In genomic region chr3:39980781-39981180, GRCh38 we compare ENCODE assay signal across 27 cellular contexts.
"Had no signal": no experiment of that assay in that cellular context is flagged by ENCODE, and none has a peak within 500 bp of the region (broad histone marks: within the 10 kb centered on the region; RNA-seq: fewer than 3 reads in every experiment).

No MANE protein-coding gene starts in this region.

- DNase-seq: natural killer cell; occipital lobe; ovary; posterior cingulate gyrus; psoas muscle; spleen; stimulated activated CD4-positive, alpha-beta T cell treated with anti-CD3 and anti-CD28 coated beads, Interleukin-12 subunit alpha, Interleukin-12 subunit beta, amount 100 ng/mL, for 4 hours; stimulated activated CD4-positive, alpha-beta T cell treated with anti-CD3 and anti-CD28 coated beads, Interleukin-1b, Interleukin-23, amount 100 ng/mL, for 48 hours; stimulated activated CD4-positive, alpha-beta T cell treated with anti-CD3 and anti-CD28 coated beads, Interleukin-4, amount 100 ng/mL, for 1 hour; stimulated activated CD4-positive, alpha-beta T cell treated with anti-CD3 and anti-CD28 coated beads, Interleukin-4, amount 100 ng/mL, for 4 hours; stimulated activated CD8-positive, alpha-beta memory T cell treated with anti-CD3 and anti-CD28 coated beads, Interleukin-4, amount 100 ng/mL, for 48 hours; stimulated activated naive CD4-positive, alpha-beta T cell; stimulated activated naive CD8-positive, alpha-beta T cell treated with anti-CD3 and anti-CD28 coated beads, Interleukin-15, amount 100 ng/mL, for 72 hours; stimulated activated naive CD8-positive, alpha-beta T cell treated with anti-CD3 and anti-CD28 coated beads, Interleukin-15, Interleukin-2, amounts not matched to agents 100 U/mL and 50 U/mL, for 24 hours; substantia nigra; testis; tibial artery; transverse colon; upper lobe of right lung; uterus had no signal

- H3K79me2 ChIP-seq: parathyroid adenoma had no signal

- H3K27ac ChIP-seq: neural progenitor cell, ovary, parathyroid adenoma, psoas muscle, skin epidermis, suprapubic skin, testis, tibial artery, transverse colon, upper lobe of right lung, uterus had no signal

- H3K4me1 ChIP-seq: neural progenitor cell, parathyroid adenoma, psoas muscle, suprapubic skin, testis, transverse colon, upper lobe of right lung, uterus had no signal

- H2AFZ ChIP-seq: neural progenitor cell, parathyroid adenoma had no signal

- H3K9ac ChIP-seq: neural progenitor cell, parathyroid adenoma had no signal

- H3K27me3 ChIP-seq: neural progenitor cell, ovary, spleen, suprapubic skin, testis, tibial artery, transverse colon, upper lobe of right lung, uterus had no signal

- H3K9me3 ChIP-seq: ovary, psoas muscle, spleen, suprapubic skin, testis, tibial artery, transverse colon, upper lobe of right lung, uterus had no signal

- H3K4me3 ChIP-seq: neural progenitor cell, ovary, psoas muscle, skin epidermis, smooth muscle cell, spleen, suprapubic skin, testis, tibial artery, transverse colon, upper lobe of right lung, uterus had no signal

- H3K4me2 ChIP-seq: neural progenitor cell, smooth muscle cell had no signal

- H3K36me3 ChIP-seq: neural progenitor cell, ovary, spleen, suprapubic skin, tibial artery, transverse colon, upper lobe of right lung, uterus had no signal

- ATAC-seq: natural killer cell; psoas muscle; sciatic nerve; stimulated activated memory B cell treated with anti-CD40 and anti-IgM and Interleukin-4, amounts not matched to agents 10 μg/mL and 1 μg/mL and 100 μg/mL, for 72 hours; stimulated activated naive CD8-positive, alpha-beta T cell treated with anti-CD3 and anti-CD28 coated beads, Interleukin-15, amount 100 ng/mL, for 72 hours; stimulated activated naive CD8-positive, alpha-beta T cell treated with anti-CD3 and anti-CD28 coated beads, Interleukin-15, Interleukin-2, amounts not matched to agents 100 U/mL and 50 U/mL, for 24 hours; upper lobe of right lung had no signal
